1 cellular context compared by ENCODE assay signal in genomic region chr13:104592127-104592526, GRCh38.
TF ChIP-seq lines count a peak whose summit lies in the region.

No MANE protein-coding gene starts in this region.

TF ChIP-seq in WTC11, 78 proteins besides CTCF, POLR2A, EP300 and RAD21 (continued from another document):
- TF ChIP-seq ZBTB43 (CRISPR knock-in tag; IDR thresholded peaks at IDR 0.05), result no peak
- TF ChIP-seq TEAD1 (CRISPR knock-in tag; IDR thresholded peaks at IDR 0.05), result no peak
- no peak for TF ChIP-seq HMGA2 (CRISPR knock-in tag; IDR thresholded peaks at IDR 0.05)
- TF ChIP-seq ZNF232 (CRISPR knock-in tag; IDR thresholded peaks at IDR 0.05), result no peak
- no peak for TF ChIP-seq ZBTB21 (CRISPR knock-in tag; IDR thresholded peaks at IDR 0.05; ENCODE audit: borderline replicate concordance)
- TF ChIP-seq JAZF1 (CRISPR knock-in tag; IDR thresholded peaks at IDR 0.05), result no peak
